1 cellular context compared by ENCODE assay signal in the genomic region with DNA sequence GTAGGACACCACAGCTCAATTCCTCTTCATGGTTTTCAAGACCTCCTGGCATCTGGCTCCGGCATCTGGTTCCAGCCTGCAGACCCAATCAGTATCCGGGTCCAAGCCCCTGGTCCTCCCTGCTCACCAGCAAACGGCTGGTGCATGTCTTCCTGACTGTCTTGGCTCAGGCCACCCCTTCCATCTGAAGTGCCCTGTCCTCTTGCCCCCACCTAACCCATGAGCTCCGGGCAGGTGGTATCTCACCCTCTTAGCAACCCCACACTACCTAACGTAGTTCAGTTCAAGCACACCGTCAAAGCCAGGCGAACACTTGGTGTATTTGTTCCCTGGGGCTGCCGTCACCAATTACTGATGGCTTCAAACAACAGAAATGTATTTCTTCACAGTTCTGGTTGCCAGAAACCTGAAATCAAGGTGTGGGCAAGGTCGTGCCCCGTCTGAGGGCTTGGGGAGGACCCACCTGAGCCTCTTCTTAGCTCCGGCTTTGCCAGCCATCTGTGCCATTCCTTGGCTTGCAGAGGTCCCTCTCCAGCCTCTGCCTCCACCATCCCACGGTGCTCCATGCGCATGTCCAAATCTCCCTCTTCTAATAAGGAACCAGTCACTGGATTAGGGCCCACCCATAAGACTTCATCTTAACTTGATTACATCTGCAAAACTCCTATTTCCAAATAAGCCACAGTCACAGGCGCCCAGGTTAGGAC.
TF ChIP-seq lines count a peak whose summit lies in the region.

No MANE protein-coding gene starts in this region.

TF ChIP-seq in HCT116, 20 proteins besides CTCF, POLR2A, EP300 and RAD21 (continued from another document):
- TF ChIP-seq ELF1 (IDR thresholded peaks at IDR 0.05; ENCODE audit: borderline replicate concordance, low read depth) (no peak), CEBPB (IDR thresholded peaks at IDR 0.05; ENCODE audit: low read depth) (no peak), FOSL1 (IDR thresholded peaks at IDR 0.05; ENCODE audit: low read depth) (no peak), EGR1 (IDR thresholded peaks at IDR 0.05; ENCODE audit: low read depth) (no peak), SP1 (IDR thresholded peaks at IDR 0.05; ENCODE audit: low read depth) (no peak), TCF7L2 (IDR thresholded peaks at IDR 0.05; ENCODE audit: borderline replicate concordance, extremely low read depth, insufficient read depth, insufficient read length) (no peak), JUND (IDR thresholded peaks at IDR 0.05) (no peak), YY1 (IDR thresholded peaks at IDR 0.05; ENCODE audit: extremely low read depth, insufficient replicate concordance, low read depth, low read length) (no peak), EZH2phosphoT487 (IDR thresholded peaks at IDR 0.05; ENCODE audit: borderline replicate concordance) (no peak)
- TF ChIP-seq, protein P1, sequence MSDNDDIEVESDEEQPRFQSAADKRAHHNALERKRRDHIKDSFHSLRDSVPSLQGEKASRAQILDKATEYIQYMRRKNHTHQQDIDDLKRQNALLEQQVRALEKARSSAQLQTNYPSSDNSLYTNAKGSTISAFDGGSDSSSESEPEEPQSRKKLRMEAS (IDR thresholded peaks at IDR 0.05): no peak
